8 cellular contexts compared by ENCODE assay signal in genomic region chr12:12992418-12993175, GRCh38. TPM values are rescaled to one million over a fixed set of nuclear protein-coding genes. Genes with fewer than 3 reads are reported as not detected.
DNase-seq lines count a peak whose midpoint lies in the region; ATAC-seq, FAIRE-seq and TF ChIP-seq lines count a peak whose summit lies in the region.

No MANE protein-coding gene starts in this region.

- ATAC-seq in thoracic aorta (ENCODE audit: insufficient number of reproducible peaks, low FRiP score, low read depth) (peak; percentile 21), HG03378 (IDR thresholded peaks at IDR 0.05; ENCODE audit: unreplicated experiment) (no peak), HG02642 (IDR thresholded peaks at IDR 0.05; ENCODE audit: poor library complexity, unreplicated experiment) (no peak), HG03520 (IDR thresholded peaks at IDR 0.05; ENCODE audit: unreplicated experiment) (no peak)

- peak overlapping the region; percentile 65 for H3K4me3 ChIP-seq in adipocyte (ENCODE audit: low read length)
- H3K4me3 ChIP-seq in kidney (ENCODE audit: low read length in 2 of 2): no peak overlapping the region
- peak overlapping the region; percentile 36 for H3K4me3 ChIP-seq in thoracic aorta

- H3K27ac ChIP-seq in kidney (ENCODE audit: low read depth in 2 of 2, low read length in 2 of 2): peak overlapping the region; percentile 26 to 63
- peak overlapping the region; percentile 44 to 60 for H3K27ac ChIP-seq in thoracic aorta

- peaks cover 30% of the 10 kb centered on the region for H3K4me1 ChIP-seq in adipocyte (ENCODE audit: control insufficient read depth, insufficient read depth, low read length)
- peaks cover 1 to 11% of the 10 kb centered on the region in 2 donors for H3K4me1 ChIP-seq in kidney (ENCODE audit: control insufficient read depth in 1 of 2, insufficient read depth in 1 of 2, low read depth in 1 of 2, low read length in 2 of 2)
- H3K4me1 ChIP-seq in thoracic aorta (ENCODE audit: control insufficient read depth in 1 of 2, low read depth in 2 of 2): peaks cover 12 to 35% of the 10 kb centered on the region in 2 donors

- H3K9me3 ChIP-seq in adipocyte (ENCODE audit: control insufficient read depth, low read length) (no peaks in the 10 kb centered on the region), kidney (ENCODE audit: control insufficient read depth in 1 of 2, low read length in 2 of 2) (no peaks in the 10 kb centered on the region), thoracic aorta (no peaks in the 10 kb centered on the region)

- no peaks in the 10 kb centered on the region for H3K27me3 ChIP-seq in adipocyte (replicated peaks; ENCODE audit: control insufficient read depth, insufficient read depth, low read length)
- no peaks in the 10 kb centered on the region for H3K27me3 ChIP-seq in thoracic aorta (replicated peaks; ENCODE audit: insufficient read depth)

- no peak for TF ChIP-seq CTCF in kidney (IDR thresholded peaks at IDR 0.05; ENCODE audit: borderline replicate concordance, extremely low read depth, insufficient read depth)
- no peak for TF ChIP-seq CTCF in thoracic aorta (IDR thresholded peaks at IDR 0.05)

- H3K36me3 ChIP-seq in adipocyte (ENCODE audit: control insufficient read depth, insufficient read depth, low read length, severe bottlenecking) (peaks cover 18% of the 10 kb centered on the region), kidney (ENCODE audit: control insufficient read depth in 1 of 2, insufficient read depth in 2 of 2, low read length in 2 of 2) (peaks cover 4 to 9% of the 10 kb centered on the region in 2 donors), thoracic aorta (peaks cover 7% of the 10 kb centered on the region)

- no peak for FAIRE-seq in kidney (lab: Jason Lieb, UNC)

- intact Hi-C loops in kidney (cut with DNase I): no loop called here

- DNase-seq in SKM-1 treated with dmso at 0.1 percent for 144 hours (lab: John Stamatoyannopoulos, UW; ENCODE audit: unreplicated experiment) (peak; percentile 29), SKM-1 (lab: John Stamatoyannopoulos, UW; ENCODE audit: unreplicated experiment) (no peak), adipocyte (ENCODE audit: low read depth) (peak; percentile 92), kidney (peak; percentile 80), thoracic aorta (ENCODE audit: low spot score) (no peak)

- H3K9ac ChIP-seq in adipocyte (ENCODE audit: low read length): peak overlapping the region; percentile 71
- no peak overlapping the region for H3K9ac ChIP-seq in kidney (ENCODE audit: low read length in 2 of 2)

RNA-seq across cellular contexts. Expression of gene HEBP1, which starts 7.5 kb away (rescaled TPM):
- total RNA-seq in kidney (66.8 TPM), thoracic aorta (10 to 100 TPM; 39.9 to 57.8 TPM)
- polyA plus RNA-seq in kidney (ENCODE audit: insufficient read depth, low read depth, low replicate concordance): 142 TPM

RNA-seq across cellular contexts. Expression of gene GPRC5D, which starts 40.6 kb away (rescaled TPM):
- total RNA-seq in kidney (0.25 TPM), thoracic aorta (not detected)
- polyA plus RNA-seq in kidney (ENCODE audit: insufficient read depth, low read depth, low replicate concordance): not detected

RNA-seq across cellular contexts. Expression of gene FAM234B, which starts 51.6 kb away (rescaled TPM):
- total RNA-seq in kidney (9.6 TPM), thoracic aorta (1 to 10 TPM; 4.5 to 8.5 TPM)
- polyA plus RNA-seq in kidney (ENCODE audit: insufficient read depth, low read depth, low replicate concordance): 9.6 TPM

Comparison
In these comparisons a context has a peak if more than half of its experiments do, and no peak if none do; other contexts are left out.
1. DNase-seq: peak in SKM-1 treated with dmso at 0.1 percent for 144 hours (single experiment), adipocyte (single experiment) and kidney (single experiment); none in SKM-1 (single experiment) and thoracic aorta (single experiment).
2. H3K4me3 ChIP-seq: peak in adipocyte (single experiment) and thoracic aorta (single experiment); none in kidney (0 of 2).